Comparison of ENCODE assay signal across 1 cellular context in the genomic region with DNA sequence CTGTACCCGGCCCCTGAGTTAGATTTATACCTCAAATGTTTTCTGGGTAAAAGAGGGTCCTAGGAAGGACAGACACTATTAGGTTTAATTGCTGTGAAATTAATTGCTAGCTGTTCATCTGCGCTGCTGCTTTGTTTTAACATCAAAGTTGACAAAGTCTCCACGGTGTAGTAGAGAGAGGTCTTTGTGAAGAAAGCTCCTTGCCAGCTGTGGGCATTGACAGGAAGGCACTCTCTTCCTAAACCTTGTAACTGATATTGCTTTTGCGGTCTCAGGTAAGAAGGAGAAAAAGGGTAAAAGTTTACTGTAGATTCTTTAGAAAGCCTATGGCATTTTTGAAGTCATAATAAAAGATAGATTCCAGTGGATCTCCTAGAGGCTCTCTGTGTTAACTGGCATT.
TF ChIP-seq lines count a peak whose summit lies in the region.

No MANE protein-coding gene starts in this region.

TF ChIP-seq in GM23338, 12 proteins besides CTCF, POLR2A, EP300 and RAD21 (continued from another document):
- TF ChIP-seq, protein P1, sequence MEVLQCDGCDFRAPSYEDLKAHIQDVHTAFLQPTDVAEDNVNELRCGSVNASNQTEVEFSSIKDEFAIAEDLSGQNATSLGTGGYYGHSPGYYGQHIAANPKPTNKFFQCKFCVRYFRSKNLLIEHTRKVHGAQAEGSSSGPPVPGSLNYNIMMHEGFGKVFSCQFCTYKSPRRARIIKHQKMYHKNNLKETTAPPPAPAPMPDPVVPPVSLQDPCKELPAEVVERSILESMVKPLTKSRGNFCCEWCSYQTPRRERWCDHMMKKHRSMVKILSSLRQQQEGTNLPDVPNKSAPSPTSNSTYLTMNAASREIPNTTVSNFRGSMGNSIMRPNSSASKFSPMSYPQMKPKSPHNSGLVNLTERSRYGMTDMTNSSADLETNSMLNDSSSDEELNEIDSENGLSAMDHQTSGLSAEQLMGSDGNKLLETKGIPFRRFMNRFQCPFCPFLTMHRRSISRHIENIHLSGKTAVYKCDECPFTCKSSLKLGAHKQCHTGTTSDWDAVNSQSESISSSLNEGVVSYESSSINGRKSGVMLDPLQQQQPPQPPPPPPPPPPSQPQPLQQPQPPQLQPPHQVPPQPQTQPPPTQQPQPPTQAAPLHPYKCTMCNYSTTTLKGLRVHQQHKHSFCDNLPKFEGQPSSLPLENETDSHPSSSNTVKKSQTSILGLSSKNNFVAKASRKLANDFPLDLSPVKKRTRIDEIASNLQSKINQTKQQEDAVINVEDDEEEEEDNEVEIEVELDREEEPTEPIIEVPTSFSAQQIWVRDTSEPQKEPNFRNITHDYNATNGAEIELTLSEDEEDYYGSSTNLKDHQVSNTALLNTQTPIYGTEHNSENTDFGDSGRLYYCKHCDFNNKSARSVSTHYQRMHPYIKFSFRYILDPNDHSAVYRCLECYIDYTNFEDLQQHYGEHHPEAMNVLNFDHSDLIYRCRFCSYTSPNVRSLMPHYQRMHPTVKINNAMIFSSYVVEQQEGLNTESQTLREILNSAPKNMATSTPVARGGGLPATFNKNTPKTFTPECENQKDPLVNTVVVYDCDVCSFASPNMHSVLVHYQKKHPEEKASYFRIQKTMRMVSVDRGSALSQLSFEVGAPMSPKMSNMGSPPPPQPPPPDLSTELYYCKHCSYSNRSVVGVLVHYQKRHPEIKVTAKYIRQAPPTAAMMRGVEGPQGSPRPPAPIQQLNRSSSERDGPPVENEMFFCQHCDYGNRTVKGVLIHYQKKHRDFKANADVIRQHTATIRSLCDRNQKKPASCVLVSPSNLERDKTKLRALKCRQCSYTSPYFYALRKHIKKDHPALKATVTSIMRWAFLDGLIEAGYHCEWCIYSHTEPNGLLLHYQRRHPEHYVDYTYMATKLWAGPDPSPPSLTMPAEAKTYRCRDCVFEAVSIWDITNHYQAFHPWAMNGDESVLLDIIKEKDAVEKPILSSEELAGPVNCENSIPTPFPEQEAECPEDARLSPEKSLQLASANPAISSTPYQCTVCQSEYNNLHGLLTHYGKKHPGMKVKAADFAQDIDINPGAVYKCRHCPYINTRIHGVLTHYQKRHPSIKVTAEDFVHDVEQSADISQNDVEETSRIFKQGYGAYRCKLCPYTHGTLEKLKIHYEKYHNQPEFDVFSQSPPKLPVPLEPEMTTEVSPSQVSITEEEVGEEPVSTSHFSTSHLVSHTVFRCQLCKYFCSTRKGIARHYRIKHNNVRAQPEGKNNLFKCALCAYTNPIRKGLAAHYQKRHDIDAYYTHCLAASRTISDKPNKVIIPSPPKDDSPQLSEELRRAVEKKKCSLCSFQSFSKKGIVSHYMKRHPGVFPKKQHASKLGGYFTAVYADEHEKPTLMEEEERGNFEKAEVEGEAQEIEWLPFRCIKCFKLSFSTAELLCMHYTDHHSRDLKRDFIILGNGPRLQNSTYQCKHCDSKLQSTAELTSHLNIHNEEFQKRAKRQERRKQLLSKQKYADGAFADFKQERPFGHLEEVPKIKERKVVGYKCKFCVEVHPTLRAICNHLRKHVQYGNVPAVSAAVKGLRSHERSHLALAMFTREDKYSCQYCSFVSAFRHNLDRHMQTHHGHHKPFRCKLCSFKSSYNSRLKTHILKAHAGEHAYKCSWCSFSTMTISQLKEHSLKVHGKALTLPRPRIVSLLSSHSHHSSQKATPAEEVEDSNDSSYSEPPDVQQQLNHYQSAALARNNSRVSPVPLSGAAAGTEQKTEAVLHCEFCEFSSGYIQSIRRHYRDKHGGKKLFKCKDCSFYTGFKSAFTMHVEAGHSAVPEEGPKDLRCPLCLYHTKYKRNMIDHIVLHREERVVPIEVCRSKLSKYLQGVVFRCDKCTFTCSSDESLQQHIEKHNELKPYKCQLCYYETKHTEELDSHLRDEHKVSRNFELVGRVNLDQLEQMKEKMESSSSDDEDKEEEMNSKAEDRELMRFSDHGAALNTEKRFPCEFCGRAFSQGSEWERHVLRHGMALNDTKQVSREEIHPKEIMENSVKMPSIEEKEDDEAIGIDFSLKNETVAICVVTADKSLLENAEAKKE (CRISPR knock-in tag; IDR thresholded peaks at IDR 0.05), result no peak
